Comparison of ENCODE assay signal across 6 cellular contexts in the genomic region with DNA sequence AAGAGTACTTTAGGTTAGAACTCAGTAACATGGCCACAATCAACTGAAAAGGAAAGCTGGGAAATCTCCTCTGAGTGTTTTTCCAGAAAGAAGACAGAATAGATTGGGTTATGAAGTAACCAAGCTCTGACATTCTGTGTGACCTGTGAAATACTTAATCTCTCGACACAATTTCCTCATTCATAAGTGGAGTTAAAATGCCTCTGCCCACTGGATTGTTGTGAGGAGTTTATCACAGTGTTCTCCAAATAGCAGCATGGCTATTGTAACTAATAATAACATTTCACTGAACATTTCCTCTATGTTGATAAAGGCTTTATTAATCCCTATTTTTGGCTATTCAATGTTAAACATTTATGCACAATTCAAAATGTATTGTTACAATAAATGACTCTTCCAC.
"Had no signal": no experiment of that assay in that cellular context is flagged by ENCODE, and none has a peak within 500 bp of the region (broad histone marks: within the 10 kb centered on the region; RNA-seq: fewer than 3 reads in every experiment).

No MANE protein-coding gene starts in this region.

- DNase-seq: GM23248, GOT3, H7, HFFc6 had no signal

- ATAC-seq: HCT116, HepG2 had no signal
